Comparison of ENCODE assay signal across 1 cellular context in the genomic region with DNA sequence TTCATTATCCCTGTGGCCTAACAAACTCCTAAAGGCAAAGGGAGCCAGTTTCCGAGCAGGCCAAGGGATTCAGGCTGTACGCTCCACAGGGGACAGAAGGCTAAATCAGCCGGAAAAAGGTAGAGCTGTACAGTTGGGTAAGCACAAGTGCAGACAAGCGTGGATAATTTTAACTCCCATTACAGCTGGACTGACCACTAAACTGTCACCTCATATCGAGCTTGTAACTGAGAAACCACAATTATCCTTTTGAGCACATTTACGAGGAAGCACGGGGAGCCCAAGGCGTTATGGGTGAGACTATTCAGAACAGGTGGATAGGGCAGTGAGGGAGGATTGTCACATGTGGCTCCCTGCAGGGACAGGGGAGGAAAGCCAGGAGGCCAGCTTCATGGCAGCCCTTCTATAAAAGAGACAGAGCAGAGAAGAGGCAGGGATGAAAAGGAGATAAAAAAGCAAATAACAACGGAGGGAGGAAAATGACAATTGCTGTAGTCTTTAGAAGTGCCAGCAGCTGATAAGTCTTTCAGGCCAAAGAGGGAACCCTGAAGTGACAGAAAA.
TF ChIP-seq lines count a peak whose summit lies in the region.

No MANE protein-coding gene starts in this region.

TF ChIP-seq in HEK293, 187 proteins besides CTCF, POLR2A, EP300 and RAD21 (continued from another document and continues in another):
- TF ChIP-seq ZNF18 (tag by site-specific recombination; IDR thresholded peaks at IDR 0.05) (peak; percentile 98), HOXC10 (CRISPR knock-in tag; IDR thresholded peaks at IDR 0.05) (0 out of 2 replicates have a peak, but pooled peaks have one; percentile 40), ZBTB26 (tag by site-specific recombination; optimal IDR thresholded peaks at IDR 0.05) (no peak), ZSCAN23 (tag by site-specific recombination; IDR thresholded peaks at IDR 0.05) (peak; percentile 91), ZNF76 (tag by site-specific recombination; IDR thresholded peaks at IDR 0.05; ENCODE audit: borderline replicate concordance, low read depth) (peak; percentile 82; the same call in 1 of the 2 replicates), ZNF596 (tag by site-specific recombination; IDR thresholded peaks at IDR 0.05) (peak; percentile 87), ZNF529 (tag by site-specific recombination; IDR thresholded peaks at IDR 0.05; ENCODE audit: insufficient replicate concordance) (no peak), ZNF654 (tag by site-specific recombination; IDR thresholded peaks at IDR 0.05; ENCODE audit: low read depth) (no peak), KLF16 (tag by site-specific recombination; IDR thresholded peaks at IDR 0.05) (0 out of 2 replicates have a peak, but pooled peaks have one; percentile 36), KLF9 (tag by site-specific recombination; IDR thresholded peaks at IDR 0.05; ENCODE audit: low read depth) (peak; percentile 64), GLI2 (tag by site-specific recombination; IDR thresholded peaks at IDR 0.05; ENCODE audit: borderline replicate concordance, low read depth) (peak; percentile 95), KLF10 (tag by site-specific recombination; IDR thresholded peaks at IDR 0.05) (peak; percentile 82), FEZF1 (tag by site-specific recombination; IDR thresholded peaks at IDR 0.05) (peak; percentile 100), MYNN (tag by site-specific recombination; IDR thresholded peaks at IDR 0.05; ENCODE audit: borderline replicate concordance) (no peak), ZNF530 (tag by site-specific recombination; IDR thresholded peaks at IDR 0.05; ENCODE audit: low read depth) (no peak), ZNF433 (tag by site-specific recombination; IDR thresholded peaks at IDR 0.05; ENCODE audit: low read depth) (no peak), ZNF843 (tag by site-specific recombination; IDR thresholded peaks at IDR 0.05) (peak; percentile 100), ZNF133 (tag by site-specific recombination; IDR thresholded peaks at IDR 0.05) (no peak), TCF7L2 (IDR thresholded peaks at IDR 0.05; ENCODE audit: borderline replicate concordance, low read depth, low read length) (no peak), HIC1 (tag by site-specific recombination; IDR thresholded peaks at IDR 0.05) (peak; percentile 93), PRDM1 (tag by site-specific recombination; IDR thresholded peaks at IDR 0.05) (no peak), ZNF221 (tag by site-specific recombination; IDR thresholded peaks at IDR 0.05; ENCODE audit: borderline replicate concordance) (no peak), ZNF544 (tag by site-specific recombination; IDR thresholded peaks at IDR 0.05) (no peak), ZNF521 (tag by site-specific recombination; IDR thresholded peaks at IDR 0.05) (no peak), YY1 (tag by site-specific recombination; IDR thresholded peaks at IDR 0.05) (peak; percentile 81), ZNF16 (tag by site-specific recombination; IDR thresholded peaks at IDR 0.05; ENCODE audit: low read depth) (no peak), BCL11B (tag by site-specific recombination; IDR thresholded peaks at IDR 0.05; ENCODE audit: low read depth) (no peak), ZNF600 (tag by site-specific recombination; IDR thresholded peaks at IDR 0.05) (peak; percentile 98), ZNF23 (tag by site-specific recombination; IDR thresholded peaks at IDR 0.05; ENCODE audit: borderline replicate concordance) (no peak), GLIS1 (tag by site-specific recombination; IDR thresholded peaks at IDR 0.05) (peak; percentile 97), ZNF341 (tag by site-specific recombination; IDR thresholded peaks at IDR 0.05; ENCODE audit: low read depth) (peak; percentile 64), ZBTB20 (tag by site-specific recombination; IDR thresholded peaks at IDR 0.05) (peak; percentile 49; the same call in 1 of the 2 replicates), KLF8 (tag by site-specific recombination; IDR thresholded peaks at IDR 0.05) (peak; percentile 90), ZNF146 (tag by site-specific recombination; IDR thresholded peaks at IDR 0.05) (peak; percentile 41; the same call in 1 of the 2 replicates), SCRT1 (tag by site-specific recombination; IDR thresholded peaks at IDR 0.05; ENCODE audit: borderline replicate concordance) (peak; percentile 100), ZNF747 (tag by site-specific recombination; IDR thresholded peaks at IDR 0.05) (no peak), ZNF585B (tag by site-specific recombination; IDR thresholded peaks at IDR 0.05) (no peak), ZNF701 (tag by site-specific recombination; IDR thresholded peaks at IDR 0.05) (no peak), ZNF776 (tag by site-specific recombination; IDR thresholded peaks at IDR 0.05; ENCODE audit: borderline replicate concordance) (no peak), ZNF510 (tag by site-specific recombination; IDR thresholded peaks at IDR 0.05; ENCODE audit: insufficient replicate concordance) (peak; percentile 3), ZNF677 (tag by site-specific recombination; IDR thresholded peaks at IDR 0.05) (no peak), ZIC2 (tag by site-specific recombination; IDR thresholded peaks at IDR 0.05) (peak; percentile 99), ZNF10 (tag by site-specific recombination; IDR thresholded peaks at IDR 0.05) (peak; percentile 61), ZNF473 (tag by site-specific recombination; IDR thresholded peaks at IDR 0.05) (no peak), SP2 (tag by site-specific recombination; IDR thresholded peaks at IDR 0.05) (peak; percentile 30), ZNF239 (tag by site-specific recombination; IDR thresholded peaks at IDR 0.05) (no peak), ZFP3 (tag by site-specific recombination; IDR thresholded peaks at IDR 0.05; ENCODE audit: low read depth) (peak; percentile 31; the same call in 1 of the 2 replicates), PRDM10 (tag by site-specific recombination; IDR thresholded peaks at IDR 0.05) (peak; percentile 99), ZNF610 (tag by site-specific recombination; IDR thresholded peaks at IDR 0.05; ENCODE audit: borderline replicate concordance) (peak; percentile 94), ZFHX2 (tag by site-specific recombination; conservative IDR thresholded peaks at IDR 0.05) (no peak), ZNF292 (tag by site-specific recombination; IDR thresholded peaks at IDR 0.05; ENCODE audit: borderline replicate concordance, low read depth) (no peak), ZNF184 (tag by site-specific recombination; IDR thresholded peaks at IDR 0.05) (peak; percentile 48; the same call in 1 of the 2 replicates), ZNF48 (tag by site-specific recombination; IDR thresholded peaks at IDR 0.05) (no peak), SP7 (tag by site-specific recombination; IDR thresholded peaks at IDR 0.05) (peak; percentile 100)
- TF ChIP-seq, protein P1, sequence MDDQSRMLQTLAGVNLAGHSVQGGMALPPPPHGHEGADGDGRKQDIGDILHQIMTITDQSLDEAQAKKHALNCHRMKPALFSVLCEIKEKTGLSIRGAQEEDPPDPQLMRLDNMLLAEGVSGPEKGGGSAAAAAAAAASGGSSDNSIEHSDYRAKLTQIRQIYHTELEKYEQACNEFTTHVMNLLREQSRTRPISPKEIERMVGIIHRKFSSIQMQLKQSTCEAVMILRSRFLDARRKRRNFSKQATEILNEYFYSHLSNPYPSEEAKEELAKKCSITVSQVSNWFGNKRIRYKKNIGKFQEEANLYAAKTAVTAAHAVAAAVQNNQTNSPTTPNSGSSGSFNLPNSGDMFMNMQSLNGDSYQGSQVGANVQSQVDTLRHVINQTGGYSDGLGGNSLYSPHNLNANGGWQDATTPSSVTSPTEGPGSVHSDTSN (CRISPR knock-in tag; IDR thresholded peaks at IDR 0.05): no peak
- TF ChIP-seq, protein P2, sequence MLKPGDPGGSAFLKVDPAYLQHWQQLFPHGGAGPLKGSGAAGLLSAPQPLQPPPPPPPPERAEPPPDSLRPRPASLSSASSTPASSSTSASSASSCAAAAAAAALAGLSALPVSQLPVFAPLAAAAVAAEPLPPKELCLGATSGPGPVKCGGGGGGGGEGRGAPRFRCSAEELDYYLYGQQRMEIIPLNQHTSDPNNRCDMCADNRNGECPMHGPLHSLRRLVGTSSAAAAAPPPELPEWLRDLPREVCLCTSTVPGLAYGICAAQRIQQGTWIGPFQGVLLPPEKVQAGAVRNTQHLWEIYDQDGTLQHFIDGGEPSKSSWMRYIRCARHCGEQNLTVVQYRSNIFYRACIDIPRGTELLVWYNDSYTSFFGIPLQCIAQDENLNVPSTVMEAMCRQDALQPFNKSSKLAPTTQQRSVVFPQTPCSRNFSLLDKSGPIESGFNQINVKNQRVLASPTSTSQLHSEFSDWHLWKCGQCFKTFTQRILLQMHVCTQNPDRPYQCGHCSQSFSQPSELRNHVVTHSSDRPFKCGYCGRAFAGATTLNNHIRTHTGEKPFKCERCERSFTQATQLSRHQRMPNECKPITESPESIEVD (tag by site-specific recombination; IDR thresholded peaks at IDR 0.05): peak; percentile 99
- TF ChIP-seq, protein P3, sequence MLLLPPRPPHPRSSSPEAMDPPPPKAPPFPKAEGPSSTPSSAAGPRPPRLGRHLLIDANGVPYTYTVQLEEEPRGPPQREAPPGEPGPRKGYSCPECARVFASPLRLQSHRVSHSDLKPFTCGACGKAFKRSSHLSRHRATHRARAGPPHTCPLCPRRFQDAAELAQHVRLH (tag by site-specific recombination; IDR thresholded peaks at IDR 0.05): peak; percentile 98
- TF ChIP-seq, protein P4, sequence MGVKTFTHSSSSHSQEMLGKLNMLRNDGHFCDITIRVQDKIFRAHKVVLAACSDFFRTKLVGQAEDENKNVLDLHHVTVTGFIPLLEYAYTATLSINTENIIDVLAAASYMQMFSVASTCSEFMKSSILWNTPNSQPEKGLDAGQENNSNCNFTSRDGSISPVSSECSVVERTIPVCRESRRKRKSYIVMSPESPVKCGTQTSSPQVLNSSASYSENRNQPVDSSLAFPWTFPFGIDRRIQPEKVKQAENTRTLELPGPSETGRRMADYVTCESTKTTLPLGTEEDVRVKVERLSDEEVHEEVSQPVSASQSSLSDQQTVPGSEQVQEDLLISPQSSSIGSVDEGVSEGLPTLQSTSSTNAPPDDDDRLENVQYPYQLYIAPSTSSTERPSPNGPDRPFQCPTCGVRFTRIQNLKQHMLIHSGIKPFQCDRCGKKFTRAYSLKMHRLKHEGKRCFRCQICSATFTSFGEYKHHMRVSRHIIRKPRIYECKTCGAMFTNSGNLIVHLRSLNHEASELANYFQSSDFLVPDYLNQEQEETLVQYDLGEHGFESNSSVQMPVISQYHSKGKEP (tag by site-specific recombination; IDR thresholded peaks at IDR 0.05): peak; percentile 83
